ENCODE assay signal across 15 cellular contexts in the genomic region with DNA sequence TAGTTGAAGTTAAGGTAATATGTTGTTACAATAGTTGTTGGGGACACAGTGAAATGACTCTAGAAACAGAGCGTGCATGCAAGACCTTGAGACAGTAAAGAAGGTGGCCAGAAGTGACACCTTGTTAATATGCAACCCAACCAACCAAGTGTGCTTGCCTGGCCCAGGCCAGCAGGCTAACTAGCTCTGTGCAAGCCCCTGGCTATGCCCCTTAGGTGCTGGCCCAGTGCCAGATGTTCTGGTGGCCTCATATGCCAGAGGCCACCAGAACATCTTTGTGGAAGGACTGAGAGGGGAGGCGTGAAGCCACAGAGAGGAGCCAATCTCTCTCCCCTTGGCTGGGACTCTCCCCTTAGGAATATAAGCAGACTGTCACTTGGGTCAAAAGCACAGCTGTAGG.
A peak's percentile ranks its signal among the peaks of the same experiment; 100 is the strongest.
DNase-seq lines count a peak whose midpoint lies in the region; ATAC-seq and TF ChIP-seq lines count a peak whose summit lies in the region.
"Had no signal": no experiment of that assay in that cellular context is flagged by ENCODE, and none has a peak within 500 bp of the region (broad histone marks: within the 10 kb centered on the region; RNA-seq: fewer than 3 reads in every experiment).

No MANE protein-coding gene starts in this region.

- TF ChIP-seq CTCF in Peyer's patch (IDR thresholded peaks at IDR 0.05): no peak
- TF ChIP-seq CTCF in uterus (IDR thresholded peaks at IDR 0.05): no peak

- WGBS in mesenchymal stem cell: 100% methylated on average over 2 of the region's 2 CpGs

- H3K79me1 ChIP-seq in mesenchymal stem cell (replicated peaks; ENCODE audit: low read length, poor library complexity, severe bottlenecking): no peaks in the 10 kb centered on the region

- H3K27ac ChIP-seq in Peyer's patch: peak overlapping the region in 3 of 4 donors; percentile 24 to 82 (median 64)
- no peak overlapping the region for H3K27ac ChIP-seq in mesenchymal stem cell (ENCODE audit: low read length, poor library complexity, severe bottlenecking)
- peak overlapping the region; percentile 63 to 68 for H3K27ac ChIP-seq in uterus
- H3K27ac ChIP-seq: C4-2B had no signal

- H3K36me3 ChIP-seq in Peyer's patch (no peaks in the 10 kb centered on the region), mesenchymal stem cell (ENCODE audit: control insufficient read depth in 1 of 2, insufficient read depth in 2 of 2, low read depth in 1 of 2, low read length in 2 of 2) (no peaks in the 10 kb centered on the region), uterus (no peaks in the 10 kb centered on the region)

- H4K8ac ChIP-seq in mesenchymal stem cell (ENCODE audit: low read length): no peak overlapping the region

- intact Hi-C loops in left ventricle myocardium superior (cut with micrococcal nuclease) (no loop called here), Right ventricle myocardium inferior (cut with DNase I) (loop anchor here (5.0 kb wide), 1 partner anchor 862 kb away; no protein-coding TSS in a partner anchor), uterus (cut with DNase I; ENCODE audit: low total_unique reads) (no loop called here)

- TF ChIP-seq POLR2A in Peyer's patch (IDR thresholded peaks at IDR 0.05) (no peak), uterus (IDR thresholded peaks at IDR 0.05) (no peak)

- H3K18ac ChIP-seq in mesenchymal stem cell (ENCODE audit: low read depth in 1 of 2, low read length in 2 of 2): peak overlapping the region; percentile 4 to 66

- H4K91ac ChIP-seq in mesenchymal stem cell (ENCODE audit: low read length): no peak overlapping the region

- no peak overlapping the region for H2AFZ ChIP-seq in mesenchymal stem cell (ENCODE audit: low read depth, low read length)

- no peak overlapping the region for H2AK5ac ChIP-seq in mesenchymal stem cell (ENCODE audit: low read length, severe bottlenecking)

- peak; percentile 33 for DNase-seq in left ventricle myocardium superior
- no peak for DNase-seq in Right ventricle myocardium inferior (ENCODE audit: missing footprints)
- no peak for DNase-seq in Peyer's patch
- DNase-seq in mesenchymal stem cell: no peak
- no peak for DNase-seq in uterus
- DNase-seq in SKM-1 treated with dmso at 0.1 percent for 144 hours (lab: John Stamatoyannopoulos, UW; ENCODE audit: unreplicated experiment): no peak
- DNase-seq in SIG-M5 treated with dmso at 0.1 percent for 504 hours (lab: John Stamatoyannopoulos, UW; ENCODE audit: unreplicated experiment): no peak
- DNase-seq in activated CD4-positive, alpha-beta T cell treated with anti-CD3 and anti-CD28 coated beads, Interleukin-2, amount 50 U/mL, for 4 hours: no peak
- DNase-seq: activated CD8-positive, alpha-beta memory T cell treated with anti-CD3 and anti-CD28 coated beads, Interleukin-2, amount 10 ng/mL, durations not matched to agents 7 days and 5 days; amniotic stem cell; endodermal cell; H9; mesendoderm; NCI-H774 had no signal

- peak overlapping the region in 1 of 2 experiments; percentile 24 for H2BK12ac ChIP-seq in mesenchymal stem cell (ENCODE audit: low read length in 2 of 2)

- H3K9me3 ChIP-seq in Peyer's patch (no peaks in the 10 kb centered on the region), mesenchymal stem cell (ENCODE audit: control insufficient read depth, low read length) (no peaks in the 10 kb centered on the region), uterus (no peaks in the 10 kb centered on the region)

- H3K9ac ChIP-seq in mesenchymal stem cell (ENCODE audit: low read length): no peak overlapping the region

- H3K27me3 ChIP-seq in Peyer's patch (no peaks in the 10 kb centered on the region), mesenchymal stem cell (ENCODE audit: control insufficient read depth in 1 of 2, insufficient read depth in 1 of 2, low read length in 2 of 2) (no peaks in the 10 kb centered on the region), uterus (no peaks in the 10 kb centered on the region)

- H2BK120ac ChIP-seq in mesenchymal stem cell (ENCODE audit: low read depth, low read length): peak overlapping the region; percentile 29

- no peak overlapping the region for H3K4me2 ChIP-seq in mesenchymal stem cell (ENCODE audit: low read length, poor library complexity, severe bottlenecking)

- H3K23ac ChIP-seq in mesenchymal stem cell (ENCODE audit: low read length in 2 of 2): no peak overlapping the region

- no peak overlapping the region for H3K4ac ChIP-seq in mesenchymal stem cell (ENCODE audit: low read depth in 1 of 2, low read length in 2 of 2)

- H2BK15ac ChIP-seq in mesenchymal stem cell (ENCODE audit: low read depth, poor library complexity, severe bottlenecking): no peak overlapping the region

- H3K4me1 ChIP-seq in Peyer's patch (peaks cover 0 to 66% (median 18%) of the 10 kb centered on the region in 4 donors), mesenchymal stem cell (ENCODE audit: control insufficient read depth, insufficient read depth, low read depth, low read length) (peaks cover 7% of the 10 kb centered on the region), uterus (peaks cover 0 to 18% of the 10 kb centered on the region in 2 donors)

- ATAC-seq in left ventricle myocardium superior (no peak), Right ventricle myocardium inferior (no peak)

- H3K14ac ChIP-seq in mesenchymal stem cell (ENCODE audit: low read length in 2 of 2): peak overlapping the region in 1 of 2 experiments; percentile 36

- no peak overlapping the region for H3K4me3 ChIP-seq in Peyer's patch
- no peak overlapping the region for H3K4me3 ChIP-seq in mesenchymal stem cell (ENCODE audit: insufficient read depth in 1 of 2, low read depth in 1 of 2, low read length in 2 of 2)
- H3K4me3 ChIP-seq in uterus: no peak overlapping the region

- no peak overlapping the region for H2BK5ac ChIP-seq in mesenchymal stem cell (ENCODE audit: low read depth, low read length, poor library complexity, severe bottlenecking)
